Comparison of ENCODE assay signal across 2 cellular contexts in genomic region chr22:31947296-31947695, GRCh38.
TF ChIP-seq lines count a peak whose summit lies in the region.

No MANE protein-coding gene starts in this region.

TF ChIP-seq in HCT116, 20 proteins besides CTCF, POLR2A, EP300 and RAD21:
- TF ChIP-seq EZH2phosphoT487 (IDR thresholded peaks at IDR 0.05; ENCODE audit: borderline replicate concordance) (no peak), ZFX (IDR thresholded peaks at IDR 0.05) (no peak), REST (IDR thresholded peaks at IDR 0.05; ENCODE audit: low read depth) (no peak), ELF1 (IDR thresholded peaks at IDR 0.05; ENCODE audit: borderline replicate concordance, low read depth) (no peak), TCF7L2 (IDR thresholded peaks at IDR 0.05; ENCODE audit: borderline replicate concordance, extremely low read depth, insufficient read depth, insufficient read length) (no peak)
TF ChIP-seq in HCT116: peak in this region for 0.

TF ChIP-seq in H1, 55 proteins besides CTCF, POLR2A, EP300 and RAD21:
- TF ChIP-seq JUN (IDR thresholded peaks at IDR 0.05; ENCODE audit: low read depth, low read length) (no peak), TAF7 (optimal IDR thresholded peaks at IDR 0.05; ENCODE audit: borderline replicate concordance, low read depth, low read length) (no peak), E2F6 (IDR thresholded peaks at IDR 0.05) (no peak), MAX (IDR thresholded peaks at IDR 0.05) (no peak), SIN3A (conservative IDR thresholded peaks at IDR 0.05 in 1 of 2, IDR thresholded peaks at IDR 0.05 in 1 of 2; ENCODE audit: low read depth in 1 of 2, low read length in 2 of 2) (no peak), CHD7 (IDR thresholded peaks at IDR 0.05; ENCODE audit: insufficient replicate concordance, low read length) (no peak), SP2 (IDR thresholded peaks at IDR 0.05; ENCODE audit: low read length) (no peak), BACH1 (IDR thresholded peaks at IDR 0.05; ENCODE audit: low read length) (no peak), TAF1 (IDR thresholded peaks at IDR 0.05; ENCODE audit: low read depth, low read length) (no peak), HDAC6 (IDR thresholded peaks at IDR 0.05; ENCODE audit: low read depth, low read length) (no peak), EGR1 (IDR thresholded peaks at IDR 0.05; ENCODE audit: borderline replicate concordance, low read depth, low read length) (no peak), CHD1 (IDR thresholded peaks at IDR 0.05; ENCODE audit: low read depth, low read length) (no peak), POLR2AphosphoS5 (IDR thresholded peaks at IDR 0.05; ENCODE audit: low read depth, low read length) (no peak; the same call in 1 of the 2 replicates)
